Comparison of ENCODE assay signal across 8 cellular contexts in genomic region chr10:124916098-124916584, GRCh38. TPM values are rescaled to one million over a fixed set of nuclear protein-coding genes. Genes with fewer than 3 reads are reported as not detected.
DNase-seq lines count a peak whose midpoint lies in the region; ATAC-seq, FAIRE-seq and TF ChIP-seq lines count a peak whose summit lies in the region.

No MANE protein-coding gene starts in this region.

- CTCF ChIA-PET in activated naive CD4-positive, alpha-beta T cell treated with anti-CD3 and anti-CD28 coated beads, Interleukin-2, amount 10 ng/mL, durations not matched to agents 7 days and 5 days (lab: Charles Lee), result interaction anchor here (0.7 to 0.8 kb wide), 2 partner anchors 10 to 75 kb away, joined by 3 to 4 read pairs; no protein-coding TSS in a partner anchor
- CTCF ChIA-PET in HepG2 (lab: Yijun Ruan, JAX; ENCODE audit: low intra/inter-chr PET ratio, low total read pairs), result no interaction called here

- H3K4me1 Mint-ChIP-seq in activated naive CD4-positive, alpha-beta T cell treated with anti-CD3 and anti-CD28 coated beads, Interleukin-2, amount 10 ng/mL, durations not matched to agents 7 days and 5 days, result peaks cover 38% of the 10 kb centered on the region
- peaks cover 56% of the 10 kb centered on the region for H3K4me1 Mint-ChIP-seq in brain

- 2% methylated on average over 11 of the region's 13 CpGs for WGBS in HepG2 (ENCODE audit: low lambda C conversion rate)

- no peak for TF ChIP-seq RAD21 in HepG2 (CRISPR knock-in tag; IDR thresholded peaks at IDR 0.05)

- H3K4me3 ChIP-seq in MG63 (peak overlapping the region; percentile 88), HepG2 (replicated peaks in 1 of 3; ENCODE audit: insufficient read depth in 1 of 3, low read depth in 2 of 3, low read length in 3 of 3) (peak overlapping the region; percentile 81 to 100 (median 92)), thoracic aorta (peak overlapping the region; percentile 92)

- H3K4me1 ChIP-seq in HepG2 (ENCODE audit: insufficient read depth, low read length) (peaks cover 46% of the 10 kb centered on the region), thoracic aorta (ENCODE audit: control insufficient read depth in 1 of 2, low read depth in 2 of 2) (peaks cover 7 to 50% of the 10 kb centered on the region in 2 donors)

- peaks cover 41% of the 10 kb centered on the region for H3K79me2 ChIP-seq in HepG2 (ENCODE audit: insufficient read depth, low read length)

- peaks cover 26% of the 10 kb centered on the region for H3K27me3 Mint-ChIP-seq in activated naive CD4-positive, alpha-beta T cell treated with anti-CD3 and anti-CD28 coated beads, Interleukin-2, amount 10 ng/mL, durations not matched to agents 7 days and 5 days
- peaks cover 8% of the 10 kb centered on the region for H3K27me3 Mint-ChIP-seq in brain

- no peak for TF ChIP-seq POLR2A in HepG2 (IDR thresholded peaks at IDR 0.05; ENCODE audit: insufficient read depth in 1 of 2, low read depth in 2 of 2, low read length in 2 of 2)

- peak overlapping the region; percentile 84 for H3K4me2 ChIP-seq in HepG2 (ENCODE audit: low read depth, low read length)

- peak overlapping the region; percentile 10 for H2AFZ ChIP-seq in HepG2 (ENCODE audit: low read length)

- peak overlapping the region; percentile 95 for H3K9ac ChIP-seq in HepG2 (ENCODE audit: insufficient read depth, low read depth, low read length)

- in situ Hi-C loops in HepG2 (cut with HindIII; ENCODE audit: extremely low pct_ligation_motif_present, low pct_unique_long_range_greater_than_20kb), result no loop called here

- H3K27ac ChIP-seq in HepG2 (ENCODE audit: extremely low read length, insufficient read depth, low read length), result peak overlapping the region; percentile 93
- peak overlapping the region; percentile 96 to 98 for H3K27ac ChIP-seq in thoracic aorta

- peaks cover 7% of the 10 kb centered on the region for H3K36me3 Mint-ChIP-seq in activated naive CD4-positive, alpha-beta T cell treated with anti-CD3 and anti-CD28 coated beads, Interleukin-2, amount 10 ng/mL, durations not matched to agents 7 days and 5 days
- peaks cover 9% of the 10 kb centered on the region for H3K36me3 Mint-ChIP-seq in brain

- no peaks in the 10 kb centered on the region for H3K9me3 Mint-ChIP-seq in activated naive CD4-positive, alpha-beta T cell treated with anti-CD3 and anti-CD28 coated beads, Interleukin-2, amount 10 ng/mL, durations not matched to agents 7 days and 5 days
- peaks cover 0 to 3% (median 0%) of the 10 kb centered on the region in 5 experiments for H3K9me3 Mint-ChIP-seq in brain

- TF ChIP-seq CTCF in brain (conservative IDR thresholded peaks at IDR 0.05) (no peak), HepG2 (CRISPR knock-in tag; IDR thresholded peaks at IDR 0.05) (no peak), thoracic aorta (IDR thresholded peaks at IDR 0.05) (no peak)

- H3K9me3 ChIP-seq in MG63 (no peaks in the 10 kb centered on the region), HepG2 (ENCODE audit: low read length) (no peaks in the 10 kb centered on the region), thoracic aorta (no peaks in the 10 kb centered on the region)

- DNase-seq in activated naive CD4-positive, alpha-beta T cell treated with anti-CD3 and anti-CD28 coated beads, Interleukin-2, amount 10 ng/mL, durations not matched to agents 7 days and 5 days, result no peak
- DNase-seq in activated naive CD4-positive, alpha-beta T cell (lab: John Stamatoyannopoulos, UW), result no peak
- no peak for DNase-seq in MG63
- no peak for DNase-seq in HepG2 (ENCODE audit: low spot score)
- no peak for DNase-seq in thoracic aorta (ENCODE audit: low spot score)
- no peak for DNase-seq in effector CD4-positive, alpha-beta T cell
- DNase-seq in amniotic stem cell (lab: John Stamatoyannopoulos, UW), result no peak

- H3K4me3 Mint-ChIP-seq in activated naive CD4-positive, alpha-beta T cell treated with anti-CD3 and anti-CD28 coated beads, Interleukin-2, amount 10 ng/mL, durations not matched to agents 7 days and 5 days, result peak overlapping the region; percentile 84
- H3K4me3 Mint-ChIP-seq in brain, result peak overlapping the region; percentile 93 to 98 (median 96)

- POLR2A ChIA-PET in HepG2 (lab: Yijun Ruan, JAX), result interaction anchor here (0.8 to 2.3 kb wide), 3 partner anchors 10 to 115 kb away, joined by 3 to 9 read pairs (median 3); partner anchors contain the start of gene ABRAXAS2

- peaks cover 4% of the 10 kb centered on the region; the same call in 1 of the 2 replicates for H3K36me3 ChIP-seq in MG63
- no peaks in the 10 kb centered on the region for H3K36me3 ChIP-seq in HepG2 (replicated peaks in 1 of 2; ENCODE audit: control insufficient read depth in 1 of 2, insufficient read depth in 2 of 2, low read length in 2 of 2)
- no peaks in the 10 kb centered on the region for H3K36me3 ChIP-seq in thoracic aorta

- TSS peak; percentile 91 for BruUV-seq in HepG2 (replicated peaks; lab: Mats Ljungman, UMichigan)

- ATAC-seq in HepG2 (peak; percentile 32), thoracic aorta (ENCODE audit: insufficient number of reproducible peaks, low FRiP score, low read depth) (no peak)

- peak overlapping the region; percentile 90 for H3K27ac Mint-ChIP-seq in activated naive CD4-positive, alpha-beta T cell treated with anti-CD3 and anti-CD28 coated beads, Interleukin-2, amount 10 ng/mL, durations not matched to agents 7 days and 5 days
- peak overlapping the region; percentile 94 to 99 (median 98) for H3K27ac Mint-ChIP-seq in brain

- TF ChIP-seq EP300 in HepG2 (IDR thresholded peaks at IDR 0.05; ENCODE audit: low read depth in 2 of 2, low read length in 2 of 2), result no peak
- TF ChIP-seq EP300 in HepG2 (CRISPR knock-in tag; IDR thresholded peaks at IDR 0.05; ENCODE audit: borderline replicate concordance), result no peak

- H4K20me1 ChIP-seq in HepG2 (ENCODE audit: insufficient read depth, low read length), result peaks cover 33% of the 10 kb centered on the region

- FAIRE-seq in HepG2 (lab: Jason Lieb, UNC), result no peak

- no peaks in the 10 kb centered on the region for H3K27me3 ChIP-seq in MG63
- no peaks in the 10 kb centered on the region; a peak in 2 of 5 replicates for H3K27me3 ChIP-seq in HepG2 (ENCODE audit: control insufficient read depth in 1 of 2, insufficient read depth in 2 of 2, low read length in 2 of 2)
- H3K27me3 ChIP-seq in thoracic aorta (replicated peaks; ENCODE audit: insufficient read depth), result no peaks in the 10 kb centered on the region

- intact Hi-C loops in HepG2 (cut with micrococcal nuclease; ENCODE audit: unreplicated experiment), result loop anchor here (5.0 to 10.0 kb wide), 2 partner anchors 54 to 121 kb away; partner anchors contain the start of gene EEF1AKMT2

TF ChIP-seq in HepG2, 621 proteins besides CTCF, POLR2A, EP300 and RAD21 (continues in another document):
- TF ChIP-seq NCOA5 (CRISPR knock-in tag; IDR thresholded peaks at IDR 0.05) (no peak), TAF15 (IDR thresholded peaks at IDR 0.05; ENCODE audit: low read depth, low read length, poor library complexity, severe bottlenecking) (no peak), TOPORS (CRISPR knock-in tag; IDR thresholded peaks at IDR 0.05) (no peak), ZBTB7A (CRISPR knock-in tag; IDR thresholded peaks at IDR 0.05) (no peak), BATF2 (CRISPR knock-in tag; IDR thresholded peaks at IDR 0.05) (no peak), KDM5A (IDR thresholded peaks at IDR 0.05; ENCODE audit: borderline replicate concordance, low read length) (0 out of 2 replicates have a peak, but pooled peaks have one; percentile 51), ZZZ3 (CRISPR knock-in tag; IDR thresholded peaks at IDR 0.05; ENCODE audit: borderline replicate concordance) (no peak), HNF4A (CRISPR knock-in tag; IDR thresholded peaks at IDR 0.05) (no peak), ZNF724P (CRISPR knock-in tag; IDR thresholded peaks at IDR 0.05; ENCODE audit: borderline replicate concordance) (no peak), NR2C2 (CRISPR knock-in tag; IDR thresholded peaks at IDR 0.05; ENCODE audit: borderline replicate concordance) (no peak), ZNF749 (CRISPR knock-in tag; IDR thresholded peaks at IDR 0.05; ENCODE audit: borderline replicate concordance) (no peak)

RNA-seq across cellular contexts. Expression of gene ZRANB1, which starts 25.8 kb away (rescaled TPM):
- 20.9 and 24.4 TPM in 2 replicates for total RNA-seq in MG63 (2014; rRNA removed; shearing (Covaris generic); ENCODE audit: low replicate concordance)
- 18.7 TPM for polyA plus RNA-seq in brain (ENCODE audit: insufficient read depth, low read depth, low replicate concordance)
- 19.6 and 20.7 TPM in 2 replicates for total RNA-seq in HepG2 (2016; rRNA removed; fragmentation: Illumina TruSeq; extraction: Trizol)
- 38.1 and 44.9 TPM in 2 replicates for total RNA-seq in HepG2 (2016; cell fraction: cytosol; rRNA removed; fragmentation: Illumina TruSeq; extraction: Trizol; ENCODE audit: low read depth)
- total RNA-seq in HepG2 (2016; cell fraction: insoluble cytoplasmic fraction; rRNA removed; fragmentation: Illumina TruSeq; extraction: Trizol), result 19.4 and 21.1 TPM in 2 replicates
- total RNA-seq in HepG2 (2016; cell fraction: membrane; rRNA removed; fragmentation: Illumina TruSeq; extraction: Trizol), result 26.2 and 28.8 TPM in 2 replicates
- 22.1 and 22.3 TPM in 2 replicates for total RNA-seq in HepG2 (2016; cell fraction: nucleus; rRNA removed; fragmentation: Illumina TruSeq; extraction: Trizol)
- 9.6 and 10.3 TPM in 2 replicates for polyA plus RNA-seq in HepG2 (2011; rRNA removed)
- polyA plus RNA-seq in HepG2 (2011; cell fraction: cytosol; rRNA removed), result 5.2 and 8.8 TPM in 2 replicates
- 4.3 and 5.7 TPM in 2 replicates for polyA plus RNA-seq in HepG2 (2011; cell fraction: nucleus; rRNA removed)
- 13.8 and 15.9 TPM in 2 replicates for polyA plus RNA-seq in HepG2 (2012)
- 2.2 and 2.6 TPM in 2 replicates for polyA plus RNA-seq in HepG2 (2016; cell fraction: cytosol; fragmentation: Illumina TruSeq; extraction: Trizol; ENCODE audit: low read depth)
- polyA plus RNA-seq in HepG2 (2016; cell fraction: insoluble cytoplasmic fraction; fragmentation: Illumina TruSeq; extraction: Trizol; ENCODE audit: low read depth), result 15.8 and 16.5 TPM in 2 replicates
- polyA plus RNA-seq in HepG2 (2016; cell fraction: membrane; fragmentation: Illumina TruSeq; extraction: Trizol; ENCODE audit: low read depth), result 7.6 and 8.4 TPM in 2 replicates
- 18.8 and 21.5 TPM in 2 replicates for polyA plus RNA-seq in HepG2 (2016; cell fraction: nucleus; fragmentation: Illumina TruSeq; extraction: Trizol; ENCODE audit: insufficient read depth, low read depth)
- 14.9 and 19.7 TPM in 2 replicates for polyA minus RNA-seq in HepG2 (2011; rRNA and poly(A)+ RNA removed; ENCODE audit: low replicate concordance)
- polyA minus RNA-seq in HepG2 (2011; cell fraction: cytosol; rRNA and poly(A)+ RNA removed), result 15.5 and 21.6 TPM in 2 replicates
- 30.3 and 31.8 TPM in 2 replicates for polyA minus RNA-seq in HepG2 (2011; cell fraction: nucleus; rRNA and poly(A)+ RNA removed)
- 10 to 100 TPM; 30.1 to 30.9 TPM for total RNA-seq in thoracic aorta
